In the genomic region with DNA sequence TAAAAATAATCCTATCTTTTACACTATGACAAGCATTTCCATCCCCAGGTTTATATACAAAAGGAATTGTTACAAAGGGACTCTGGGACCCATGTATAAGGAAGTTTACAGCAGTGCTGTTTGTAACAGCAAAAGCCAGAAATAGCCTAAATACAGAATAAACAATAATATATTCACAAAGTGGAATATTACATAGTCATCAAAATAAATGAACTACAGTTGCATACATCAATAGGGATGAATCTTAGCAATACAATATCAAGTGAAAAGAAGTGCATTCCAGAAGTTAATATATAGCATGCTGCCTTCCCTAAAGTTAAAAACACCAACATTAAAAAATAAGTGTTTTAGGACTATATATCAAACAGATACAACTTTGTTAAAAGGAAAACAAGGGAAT, we compare ENCODE assay signal across 1 cellular context.
TF ChIP-seq lines count a peak whose summit lies in the region.

No MANE protein-coding gene starts in this region.

TF ChIP-seq in HepG2, 621 proteins besides CTCF, POLR2A, EP300 and RAD21:
- TF ChIP-seq, protein P1, sequence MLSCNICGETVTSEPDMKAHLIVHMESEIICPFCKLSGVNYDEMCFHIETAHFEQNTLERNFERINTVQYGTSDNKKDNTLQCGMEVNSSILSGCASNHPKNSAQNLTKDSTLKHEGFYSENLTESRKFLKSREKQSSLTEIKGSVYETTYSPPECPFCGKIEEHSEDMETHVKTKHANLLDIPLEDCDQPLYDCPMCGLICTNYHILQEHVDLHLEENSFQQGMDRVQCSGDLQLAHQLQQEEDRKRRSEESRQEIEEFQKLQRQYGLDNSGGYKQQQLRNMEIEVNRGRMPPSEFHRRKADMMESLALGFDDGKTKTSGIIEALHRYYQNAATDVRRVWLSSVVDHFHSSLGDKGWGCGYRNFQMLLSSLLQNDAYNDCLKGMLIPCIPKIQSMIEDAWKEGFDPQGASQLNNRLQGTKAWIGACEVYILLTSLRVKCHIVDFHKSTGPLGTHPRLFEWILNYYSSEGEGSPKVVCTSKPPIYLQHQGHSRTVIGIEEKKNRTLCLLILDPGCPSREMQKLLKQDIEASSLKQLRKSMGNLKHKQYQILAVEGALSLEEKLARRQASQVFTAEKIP (CRISPR knock-in tag; IDR thresholded peaks at IDR 0.05; ENCODE audit: borderline replicate concordance) = no peak
- TF ChIP-seq MAFF (IDR thresholded peaks at IDR 0.05; ENCODE audit: low read depth, low read length) (peak; percentile 50; the same call in 1 of the 2 replicates), SOX5 (CRISPR knock-in tag; IDR thresholded peaks at IDR 0.05; ENCODE audit: borderline replicate concordance) (no peak), MAFK (conservative IDR thresholded peaks at IDR 0.05 in 1 of 2, IDR thresholded peaks at IDR 0.05 in 1 of 2; ENCODE audit: low read length in 2 of 2) (peak in 1 of 2 experiments; percentile 39; a peak in 1 of 4 replicates), ZNF496 (CRISPR knock-in tag; IDR thresholded peaks at IDR 0.05; ENCODE audit: insufficient replicate concordance) (no peak)
